In the genomic region with DNA sequence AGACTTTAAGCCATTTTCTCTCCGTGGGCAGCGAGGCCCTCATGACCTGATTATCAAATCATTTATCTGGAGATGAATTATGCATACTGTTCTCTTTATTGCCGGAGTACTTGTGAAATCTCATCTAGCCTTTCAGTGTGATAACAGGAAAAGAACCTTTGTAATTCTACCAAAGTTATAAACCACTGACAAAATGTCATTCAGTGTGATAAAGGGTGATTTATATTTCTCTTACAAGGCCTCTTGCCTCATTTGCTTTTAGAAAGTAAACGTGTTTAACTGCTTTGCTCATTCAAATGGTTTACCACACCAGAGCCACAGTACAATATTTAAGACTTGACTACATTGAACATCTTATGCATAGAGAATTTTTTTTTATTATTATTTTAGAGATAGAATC, we compare ENCODE assay signal across 23 cellular contexts. TPM values are rescaled to one million over a fixed set of nuclear protein-coding genes. Genes with fewer than 3 reads are reported as not detected.
A peak's percentile ranks its signal among the peaks of the same experiment; 100 is the strongest.
DNase-seq lines count a peak whose midpoint lies in the region; ATAC-seq and TF ChIP-seq lines count a peak whose summit lies in the region.
"Had no signal": no experiment of that assay in that cellular context is flagged by ENCODE, and none has a peak within 500 bp of the region (broad histone marks: within the 10 kb centered on the region; RNA-seq: fewer than 3 reads in every experiment).

No MANE protein-coding gene starts in this region.

- TF ChIP-seq POLR2A in sigmoid colon (IDR thresholded peaks at IDR 0.05) = no peak

- H3K4me1 ChIP-seq in hepatocyte (ENCODE audit: insufficient read depth) = peaks cover 18% of the 10 kb centered on the region
- peaks cover 0 to 50% (median 25%) of the 10 kb centered on the region in 4 donors for H3K4me1 ChIP-seq in sigmoid colon

- H3K9me3 ChIP-seq in hepatocyte (ENCODE audit: low read depth) (no peaks in the 10 kb centered on the region), sigmoid colon (no peaks in the 10 kb centered on the region)
- H3K9me3 ChIP-seq: MG63 had no signal

- 45% methylated on average over 4 of the region's 4 CpGs for WGBS in hepatocyte (ENCODE audit: low lambda C conversion rate, missing lambda C conversion rate)
- 29 to 66% methylated on average over 4 of the region's 4 CpGs for WGBS in sigmoid colon, 2 donors

- H3K4me3 ChIP-seq in hepatocyte (no peak overlapping the region), sigmoid colon (no peak overlapping the region)
- H3K4me3 ChIP-seq: BLaER1 treated with 17β-estradiol and CSF1 and Interleukin-3, amounts not matched to agents 10 nM and 100 nM; MG63; SK-N-MC had no signal

- no peak overlapping the region for H2AFZ ChIP-seq in hepatocyte

- H3K4me2 ChIP-seq in hepatocyte = peak overlapping the region; percentile 46
- H3K4me2 ChIP-seq: BLaER1 treated with 17β-estradiol and CSF1 and Interleukin-3, amounts not matched to agents 10 nM and 100 nM had no signal

- H3K27ac ChIP-seq in hepatocyte (peak overlapping the region; percentile 16), sigmoid colon (peak overlapping the region in 3 of 4 donors; percentile 53 to 73 (median 72))
- H3K27ac ChIP-seq: HL-60, SK-N-MC had no signal

- H3K36me3 ChIP-seq in hepatocyte (replicated peaks; ENCODE audit: insufficient read depth, low read depth) (no peaks in the 10 kb centered on the region), sigmoid colon (peaks cover 0 to 51% (median 17%) of the 10 kb centered on the region in 4 donors)

- in situ Hi-C loops in GM13977 (cut with MboI; ENCODE audit: low pct_unique_long_range_greater_than_20kb, low sequenced_read_pairs, unreplicated experiment) = no loop called here

- no peak for TF ChIP-seq EP300 in sigmoid colon (IDR thresholded peaks at IDR 0.05)

- DNase-seq in HEK293T (ENCODE audit: extremely low spot score) (no peak), amniotic epithelial cell (ENCODE audit: low read depth) (peak; percentile 96), hepatocyte (ENCODE audit: low spot score) (no peak), sigmoid colon (no peak), GM13977 (ENCODE audit: low spot score) (no peak), activated T-cell treated with anti-CD3 and anti-CD28 coated beads for 4 hours (no peak)
- DNase-seq: Calu3; CD8-positive, alpha-beta T cell; DMS53; EL; H7; IMR-90; Kasumi-1; MG63; NCI-H1092; NCI-H2081; NCI-H748 treated with DMSO at 0.1 percent for 48 hours; NK-92 treated with Interleukin-12 subunit alpha and Interleukin-12 subunit beta, amount 100 ng/mL, for 24 hours; SHP77 had no signal

- CTCF ChIA-PET in HEK293T (lab: Yijun Ruan, JAX) = no interaction called here

- TF ChIP-seq CTCF in hepatocyte (IDR thresholded peaks at IDR 0.05; ENCODE audit: poor library complexity) (no peak), sigmoid colon (IDR thresholded peaks at IDR 0.05) (no peak), GM13977 (IDR thresholded peaks at IDR 0.05; ENCODE audit: extremely low read depth, insufficient read depth, missing control alignments) (no peak)

- H3K79me2 ChIP-seq in hepatocyte = peaks cover 24% of the 10 kb centered on the region

- no peaks in the 10 kb centered on the region for H3K27me3 ChIP-seq in hepatocyte
- no peaks in the 10 kb centered on the region for H3K27me3 ChIP-seq in sigmoid colon
- H3K27me3 ChIP-seq: BLaER1 treated with 17β-estradiol and CSF1 and Interleukin-3, amounts not matched to agents 10 nM and 100 nM; MG63 had no signal

- POLR2A ChIA-PET in HEK293T (lab: Yijun Ruan, JAX) = no interaction called here

- no peak for ATAC-seq in HG03565 (IDR thresholded peaks at IDR 0.05; ENCODE audit: unreplicated experiment)
- ATAC-seq: CD8-positive, alpha-beta T cell had no signal

- no peaks in the 10 kb centered on the region for H3K9me2 ChIP-seq in hepatocyte (replicated peaks; ENCODE audit: insufficient read depth)

- intact Hi-C loops in sigmoid colon (cut with DNase I) = no loop called here

- H4K20me1 ChIP-seq in hepatocyte (ENCODE audit: insufficient read depth, poor library complexity, severe bottlenecking) = no peaks in the 10 kb centered on the region

TF ChIP-seq in HEK293T, 16 proteins besides CTCF, POLR2A, EP300 and RAD21:
- TF ChIP-seq BHLHE40 (IDR thresholded peaks at IDR 0.05; ENCODE audit: borderline replicate concordance) = no peak
- TF ChIP-seq, protein P1, sequence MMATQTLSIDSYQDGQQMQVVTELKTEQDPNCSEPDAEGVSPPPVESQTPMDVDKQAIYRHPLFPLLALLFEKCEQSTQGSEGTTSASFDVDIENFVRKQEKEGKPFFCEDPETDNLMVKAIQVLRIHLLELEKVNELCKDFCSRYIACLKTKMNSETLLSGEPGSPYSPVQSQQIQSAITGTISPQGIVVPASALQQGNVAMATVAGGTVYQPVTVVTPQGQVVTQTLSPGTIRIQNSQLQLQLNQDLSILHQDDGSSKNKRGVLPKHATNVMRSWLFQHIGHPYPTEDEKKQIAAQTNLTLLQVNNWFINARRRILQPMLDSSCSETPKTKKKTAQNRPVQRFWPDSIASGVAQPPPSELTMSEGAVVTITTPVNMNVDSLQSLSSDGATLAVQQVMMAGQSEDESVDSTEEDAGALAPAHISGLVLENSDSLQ (IDR thresholded peaks at IDR 0.05) = peak; percentile 66

RNA-seq across cellular contexts. Expression of a gene that starts 13.8 kb away (rescaled TPM):
- total RNA-seq in hepatocyte (16.5 and 19.7 TPM in 2 replicates), sigmoid colon (100 to 1,000 TPM in 1 of 4 donors, 10 to 100 TPM in 3; 58.5 to 133 (median 88.5) TPM)
- polyA plus RNA-seq in hepatocyte (10.6 and 13.0 TPM in 2 replicates), sigmoid colon (1 to 10 TPM in 2 of 3 donors, under 1 TPM in 1; 0.69 to 9.1 (median 1.8) TPM)
